In the genomic region with DNA sequence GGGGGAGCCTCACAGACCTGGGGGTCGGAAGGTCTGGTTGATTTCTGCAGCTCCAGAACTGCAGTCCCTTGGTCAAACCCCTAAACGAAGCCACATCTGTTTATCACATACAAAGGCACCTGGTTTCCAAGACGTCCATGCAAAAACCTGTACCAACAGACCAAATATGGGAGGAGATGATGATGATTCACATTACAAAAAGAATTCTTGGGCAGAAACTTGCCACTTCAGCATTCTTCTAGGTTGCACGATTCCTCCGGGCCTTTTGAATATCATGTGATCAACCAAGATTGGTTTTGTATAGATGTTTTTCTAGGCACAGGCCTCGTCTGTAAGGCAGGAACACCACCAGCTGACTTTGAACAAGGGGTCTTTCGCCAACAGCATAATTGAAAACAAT, we compare ENCODE assay signal across 18 cellular contexts.
DNase-seq lines count a peak whose midpoint lies in the region; ATAC-seq, FAIRE-seq and TF ChIP-seq lines count a peak whose summit lies in the region.
"Had no signal": no experiment of that assay in that cellular context is flagged by ENCODE, and none has a peak within 500 bp of the region (broad histone marks: within the 10 kb centered on the region; RNA-seq: fewer than 3 reads in every experiment).

No MANE protein-coding gene starts in this region.

- H3K9me3 Mint-ChIP-seq in Calu3 (ENCODE audit: low read depth, unreplicated experiment) = no peaks in the 10 kb centered on the region
- H3K9me3 Mint-ChIP-seq in mesothelial cell of epicardium = no peaks in the 10 kb centered on the region
- no peaks in the 10 kb centered on the region for H3K9me3 Mint-ChIP-seq in progenitor cell of endocrine pancreas (ENCODE audit: low read depth)
- H3K9me3 Mint-ChIP-seq: activated CD8-positive, alpha-beta T cell treated with anti-CD3 and anti-CD28 coated beads for 36 hours; activated T-helper 1 cell treated with anti-CD3 and anti-CD28 coated beads, Interleukin-12 subunit alpha, Interleukin-12 subunit beta, Interleukin-2, Interleukin-4 antibody, amounts not matched to agents 30 ng/mL and 10 ng/mL and 1 ng/mL, durations not matched to agents 14 hours and 24 hours and 36 hours had no signal

- no peak overlapping the region for H3K4me3 ChIP-seq in bronchial epithelial cell (ENCODE audit: low read depth, low read length)
- H3K4me3 ChIP-seq: neural progenitor cell, SK-N-MC had no signal

- H3K27ac Mint-ChIP-seq in Calu3 (ENCODE audit: unreplicated experiment) (no peak overlapping the region), mesothelial cell of epicardium (no peak overlapping the region), progenitor cell of endocrine pancreas (no peak overlapping the region)
- H3K27ac Mint-ChIP-seq: activated CD8-positive, alpha-beta T cell treated with anti-CD3 and anti-CD28 coated beads for 36 hours; B cell; neural progenitor cell had no signal

- no peak for DNase-seq in Calu3
- peak; percentile 47 for DNase-seq in RCC 7860 (ENCODE audit: low spot score)
- peak; percentile 88 for DNase-seq in bronchial epithelial cell (ENCODE audit: low read depth)
- no peak for DNase-seq in mesothelial cell of epicardium (ENCODE audit: low spot score in 2 of 2, unreplicated experiment in 2 of 2)
- DNase-seq in progenitor cell of endocrine pancreas (ENCODE audit: low spot score, unreplicated experiment) = no peak
- DNase-seq in activated gamma-delta T cell treated with Interleukin-2 at 50 U/mL for 16 hours = no peak
- DNase-seq: activated CD8-positive, alpha-beta T cell treated with anti-CD3 and anti-CD28 coated beads for 36 hours; dorsolateral prefrontal cortex; NCI-H1105 treated with DMSO at 0.1 percent for 48 hours; NK-92 treated with Interleukin-12 subunit alpha and Interleukin-12 subunit beta, amount 100 ng/mL, for 24 hours; stimulated activated naive CD4-positive, alpha-beta T cell treated with Interleukin-2 at 50 U/mL for 16 hours had no signal

- intact Hi-C loops in Calu3 (cut with micrococcal nuclease; ENCODE audit: unreplicated experiment) = loop anchor here (10.0 kb wide), 1 partner anchor 128 kb away; no protein-coding TSS in a partner anchor

- no peaks in the 10 kb centered on the region for H3K36me3 ChIP-seq in bronchial epithelial cell (ENCODE audit: control insufficient read depth, insufficient read depth, low read length)
- H3K36me3 ChIP-seq: neural progenitor cell had no signal

- no peaks in the 10 kb centered on the region for H3K27me3 ChIP-seq in bronchial epithelial cell (ENCODE audit: control insufficient read depth, insufficient read depth, low read length)

- CTCF ChIA-PET in Calu3 (lab: Charles Lee) = interaction anchor here (0.9 to 1.8 kb wide), 2 partner anchors 26 to 30 kb away, joined by 3 to 5 read pairs; no protein-coding TSS in a partner anchor

- H3K4me1 Mint-ChIP-seq in Calu3 (ENCODE audit: low read depth, unreplicated experiment) (no peaks in the 10 kb centered on the region), mesothelial cell of epicardium (peaks cover 32% of the 10 kb centered on the region), progenitor cell of endocrine pancreas (ENCODE audit: low read depth) (peaks cover 35% of the 10 kb centered on the region)

- TF ChIP-seq CTCF in Calu3 (IDR thresholded peaks at IDR 0.05; ENCODE audit: unreplicated experiment) = no peak
- no peak for TF ChIP-seq CTCF in bronchial epithelial cell (IDR thresholded peaks at IDR 0.05; ENCODE audit: insufficient read depth, low read length, severe bottlenecking)
- TF ChIP-seq CTCF in mesothelial cell of epicardium (IDR thresholded peaks at IDR 0.05; ENCODE audit: unreplicated experiment) = no peak
- TF ChIP-seq CTCF in progenitor cell of endocrine pancreas (IDR thresholded peaks at IDR 0.05; ENCODE audit: unreplicated experiment) = no peak

- ATAC-seq in GM18868 (IDR thresholded peaks at IDR 0.05; ENCODE audit: unreplicated experiment) (no peak), HG02759 (IDR thresholded peaks at IDR 0.05; ENCODE audit: unreplicated experiment) (no peak)
- ATAC-seq: activated CD8-positive, alpha-beta T cell treated with anti-CD3 and anti-CD28 coated beads for 36 hours; sciatic nerve had no signal

- BruUV-seq in Calu3 (replicated peaks; lab: Mats Ljungman, UMichigan) = no TSS peak

- H3K4me3 Mint-ChIP-seq in Calu3 (ENCODE audit: low read depth, unreplicated experiment) (peak overlapping the region; percentile 88), mesothelial cell of epicardium (peak overlapping the region; percentile 22), progenitor cell of endocrine pancreas (ENCODE audit: low read depth) (no peak overlapping the region)
- H3K4me3 Mint-ChIP-seq: activated CD8-positive, alpha-beta T cell treated with anti-CD3 and anti-CD28 coated beads for 36 hours; activated T-helper 1 cell treated with anti-CD3 and anti-CD28 coated beads, Interleukin-12 subunit alpha, Interleukin-12 subunit beta, Interleukin-2, Interleukin-4 antibody, amounts not matched to agents 30 ng/mL and 10 ng/mL and 1 ng/mL, durations not matched to agents 14 hours and 24 hours and 36 hours; B cell; neural progenitor cell had no signal

- FAIRE-seq in RCC 7860 (lab: Jason Lieb, UNC) (no peak), bronchial epithelial cell (lab: Jason Lieb, UNC) (no peak)

- H3K36me3 Mint-ChIP-seq in Calu3 (ENCODE audit: insufficient read depth, unreplicated experiment) (peaks cover 78% of the 10 kb centered on the region), mesothelial cell of epicardium (no peaks in the 10 kb centered on the region), progenitor cell of endocrine pancreas (ENCODE audit: insufficient read depth) (peaks cover 11% of the 10 kb centered on the region)

- H3K27me3 Mint-ChIP-seq in Calu3 (ENCODE audit: unreplicated experiment) (no peaks in the 10 kb centered on the region), mesothelial cell of epicardium (ENCODE audit: low read depth) (peaks cover 38% of the 10 kb centered on the region), progenitor cell of endocrine pancreas (peaks cover 4% of the 10 kb centered on the region)

Comparison
In these comparisons a context has a peak if more than half of its experiments do, and no peak if none do; other contexts are left out.
1. DNase-seq: peak in RCC 7860 (single experiment) and bronchial epithelial cell (single experiment); none in Calu3 (single experiment), mesothelial cell of epicardium (0 of 2), progenitor cell of endocrine pancreas (single experiment) and activated gamma-delta T cell treated with Interleukin-2 at 50 U/mL for 16 hours (single experiment).